ENCODE assay signal across 18 cellular contexts in the genomic region with DNA sequence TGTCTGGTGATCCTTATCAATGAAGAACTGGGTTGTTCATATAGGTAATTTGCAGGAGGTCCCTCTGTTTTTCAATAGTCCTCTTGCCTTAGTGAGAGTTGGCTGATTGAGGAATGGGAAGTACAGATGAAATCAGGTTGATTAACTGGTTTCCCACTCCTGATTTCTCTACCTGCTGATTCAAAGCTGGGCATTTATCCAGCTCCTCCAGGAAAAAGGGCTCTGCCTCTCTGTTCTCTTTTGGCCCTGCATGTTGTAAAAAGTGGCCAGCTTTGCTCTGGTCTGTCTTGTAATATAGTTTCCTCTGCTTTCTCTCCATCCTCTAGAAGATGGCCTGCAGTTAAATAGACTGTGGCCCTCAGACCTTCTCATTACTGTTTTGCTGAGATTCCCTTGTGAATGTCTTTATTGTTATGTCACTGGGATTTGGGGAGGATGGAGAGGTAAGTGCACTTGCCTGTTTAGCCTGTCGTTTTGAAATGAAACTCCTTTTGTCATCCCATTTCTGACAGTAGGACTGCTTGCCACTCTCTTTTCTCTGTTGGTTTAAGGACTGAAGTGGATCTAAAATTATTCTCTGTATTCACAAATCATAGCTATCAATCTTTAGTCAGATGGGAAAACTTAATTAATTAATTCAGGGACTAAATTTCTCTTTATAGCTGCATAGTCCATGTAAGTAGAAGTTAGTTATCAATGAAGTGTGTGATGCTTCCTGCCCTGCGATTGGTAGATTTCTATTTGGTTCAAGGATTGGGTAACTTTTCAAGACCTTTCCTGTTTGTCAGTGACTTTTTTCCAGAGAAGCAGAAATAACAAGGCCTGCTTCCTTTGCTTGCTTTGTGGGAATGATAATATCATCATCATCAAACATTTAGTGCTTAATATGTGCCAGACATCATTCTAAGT. TPM values are rescaled to one million over a fixed set of nuclear protein-coding genes. Genes with fewer than 3 reads are reported as not detected.
DNase-seq lines count a peak whose midpoint lies in the region; ATAC-seq, FAIRE-seq and TF ChIP-seq lines count a peak whose summit lies in the region.
"Had no signal": no experiment of that assay in that cellular context is flagged by ENCODE, and none has a peak within 500 bp of the region (broad histone marks: within the 10 kb centered on the region; RNA-seq: fewer than 3 reads in every experiment).

No MANE protein-coding gene starts in this region.

- CTCF ChIA-PET in A549 (lab: Yijun Ruan, JAX), result interaction anchor here (0.7 to 1.6 kb wide), 5 partner anchors 10 to 1105 kb away, joined by 3 to 5 read pairs (median 3); no protein-coding TSS in a partner anchor

- POLR2A ChIA-PET in A549 (lab: Yijun Ruan, JAX), result no interaction called here

- TF ChIP-seq POLR2A in A549 (IDR thresholded peaks at IDR 0.05; ENCODE audit: low read length), result no peak

- H3K4me3 ChIP-seq in A549, result no peak overlapping the region
- H3K4me3 ChIP-seq in ascending aorta, result no peak overlapping the region
- H3K4me3 ChIP-seq in mesodermal cell (ENCODE audit: extremely low read depth, insufficient read depth, low read length, poor library complexity, severe bottlenecking), result no peak overlapping the region
- H3K4me3 ChIP-seq: right lobe of liver had no signal

- no peaks in the 10 kb centered on the region for H3K9me3 Mint-ChIP-seq in HFFc6
- H3K9me3 Mint-ChIP-seq: activated CD4-positive, alpha-beta memory T cell treated with anti-CD3 and anti-CD28 coated beads for 36 hours; memory B cell had no signal

- no peak for TF ChIP-seq EP300 in A549 (IDR thresholded peaks at IDR 0.05)

- no peaks in the 10 kb centered on the region for H3K27me3 ChIP-seq in ascending aorta
- H3K27me3 ChIP-seq: right lobe of liver had no signal

- H3K27me3 Mint-ChIP-seq in HFFc6 (ENCODE audit: insufficient read depth), result no peaks in the 10 kb centered on the region
- H3K27me3 Mint-ChIP-seq: activated CD4-positive, alpha-beta memory T cell treated with anti-CD3 and anti-CD28 coated beads for 36 hours; memory B cell had no signal

- no peak overlapping the region for H3K4me2 ChIP-seq in A549

- ATAC-seq in A549, result peak in 1 of 2 experiments; percentile 36; a peak in 2 of 6 replicates

- H3K4me3 Mint-ChIP-seq in HFFc6, result no peak overlapping the region
- H3K4me3 Mint-ChIP-seq: activated CD4-positive, alpha-beta memory T cell treated with anti-CD3 and anti-CD28 coated beads for 36 hours; memory B cell had no signal

- intact Hi-C loops in ascending aorta (cut with DNase I), result no loop called here

- no peaks in the 10 kb centered on the region for H3K4me1 ChIP-seq in A549
- peaks cover 0 to 28% of the 10 kb centered on the region in 2 donors for H3K4me1 ChIP-seq in ascending aorta
- H3K4me1 ChIP-seq in mesodermal cell (ENCODE audit: control insufficient read depth, insufficient read depth, low read length, poor library complexity, severe bottlenecking), result peaks cover 10% of the 10 kb centered on the region
- H3K4me1 ChIP-seq: Caco-2 had no signal

- peak overlapping the region; percentile 40 for H3K27ac Mint-ChIP-seq in HFFc6
- H3K27ac Mint-ChIP-seq: activated CD4-positive, alpha-beta memory T cell treated with anti-CD3 and anti-CD28 coated beads for 36 hours; memory B cell had no signal

- TF ChIP-seq CTCF in A549 (IDR thresholded peaks at IDR 0.05) (no peak), HFFc6 (IDR thresholded peaks at IDR 0.05) (no peak), ascending aorta (IDR thresholded peaks at IDR 0.05) (no peak)

- TF ChIP-seq RAD21 in A549 (conservative IDR thresholded peaks at IDR 0.05 in 1 of 2, IDR thresholded peaks at IDR 0.05 in 1 of 2), result no peak

- peak; percentile 99 for FAIRE-seq in A549 (lab: Jason Lieb, UNC)
- FAIRE-seq: GM12892, H1 had no signal

- no peaks in the 10 kb centered on the region for H3K9me3 ChIP-seq in A549
- no peaks in the 10 kb centered on the region for H3K9me3 ChIP-seq in ascending aorta
- H3K9me3 ChIP-seq in mesodermal cell (ENCODE audit: control insufficient read depth, low read length), result no peaks in the 10 kb centered on the region
- H3K9me3 ChIP-seq: Caco-2, right lobe of liver had no signal

- peaks cover 20% of the 10 kb centered on the region for H3K4me1 Mint-ChIP-seq in HFFc6 (ENCODE audit: low read depth)

- H3K27ac ChIP-seq in A549 (no peak overlapping the region), ascending aorta (peak overlapping the region; percentile 44 to 61), mesodermal cell (ENCODE audit: low read depth, low read length, severe bottlenecking) (peak overlapping the region; percentile 23)
- H3K27ac ChIP-seq: right lobe of liver had no signal

- 81% methylated on average over 2 of the region's 2 CpGs for WGBS in A549 (ENCODE audit: missing lambda C conversion rate)
- 80% methylated on average over 1 of the region's 2 CpGs; no CpG with 5 or more reads in 1 of the 2 experiments for WGBS in mesodermal cell (ENCODE audit: insufficient coverage in 2 of 2), 2 experiments

- DNase-seq in A549 (ENCODE audit: low read depth in 1 of 2, low spot score in 1 of 2) (no peak), HFFc6 (no peak), ascending aorta (ENCODE audit: low spot score in 2 of 2) (no peak), DMS 273 treated with DMSO at 0.1 percent for 48 hours (lab: John Stamatoyannopoulos, UW) (no peak), mucosa of gallbladder (ENCODE audit: low spot score) (no peak)
- no peak for DNase-seq in stimulated activated CD4-positive, alpha-beta T cell treated with anti-CD3 and anti-CD28 coated beads, Interleukin-2, amount 100 ng/mL, for 48 hours
- DNase-seq in stimulated activated CD4-positive, alpha-beta T cell treated with anti-CD3 and anti-CD28 coated beads, Interleukin-2, amount 100 ng/mL, for 24 hours, result no peak
- DNase-seq: activated CD4-positive, alpha-beta memory T cell treated with anti-CD3 and anti-CD28 coated beads for 36 hours; Caco-2; cerebellar nuclear complex; GDM1; NCI-H1930; NCI-H524; right lobe of liver had no signal

- peaks cover 0 to 3% of the 10 kb centered on the region in 2 donors for H3K36me3 ChIP-seq in ascending aorta
- peaks cover 54% of the 10 kb centered on the region for H3K36me3 ChIP-seq in mesodermal cell (ENCODE audit: control insufficient read depth, insufficient read depth, low read length)
- H3K36me3 ChIP-seq: right lobe of liver had no signal

- H3K36me3 Mint-ChIP-seq in HFFc6 (ENCODE audit: low read depth), result peaks cover 10% of the 10 kb centered on the region

TF ChIP-seq in A549, 52 proteins besides CTCF, POLR2A, EP300 and RAD21:
- TF ChIP-seq RNF2 (IDR thresholded peaks at IDR 0.05; ENCODE audit: borderline replicate concordance, low read depth), result no peak

RNA-seq across cellular contexts. Expression of a gene that starts 28.5 kb away (rescaled TPM):
- polyA plus RNA-seq in A549 (2011; rRNA removed) (19.4 and 20.0 TPM in 2 replicates), A549 (2017; fragmentation: RNase III; extraction: RNeasy Plus Mini Kit Qiagen cat#74134 plus additional on column Dnase treatment) (9.0 to 9.6 TPM (median 9.1 TPM) in 3 replicates)
- polyA plus RNA-seq in A549 (2012; cell fraction: cytosol; rRNA removed), result 10.9 and 13.3 TPM in 2 replicates
- 15.7 and 23.1 TPM in 2 replicates for polyA plus RNA-seq in A549 (2012; cell fraction: nucleus; rRNA removed)
- polyA minus RNA-seq in A549 (2011; rRNA and poly(A)+ RNA removed), result 21.1 and 21.2 TPM in 2 replicates
- total RNA-seq in HFFc6 (2021; fragmentation: NEBNext Ultra II Directional; extraction: Animal tissue kit (Norgen Biotek cat#: 25700)), result 10 to 100 TPM; 16.2 to 26.0 (median 22.7) TPM
- total RNA-seq in ascending aorta (59.2 TPM), mucosa of gallbladder (27.7 TPM)
- polyA plus RNA-seq in mesodermal cell (2013, experiment 1 of 2), result 27.1 TPM
- polyA plus RNA-seq in mesodermal cell (2013, experiment 2 of 2), result 23.4 TPM

Comparison
In these comparisons a context has a peak if more than half of its experiments do, and no peak if none do; other contexts are left out.
1. H3K27ac ChIP-seq: peak in ascending aorta (2 of 2) and mesodermal cell (single experiment); none in A549 (0 of 2).